Comparison of ENCODE assay signal across 6 cellular contexts in the genomic region with DNA sequence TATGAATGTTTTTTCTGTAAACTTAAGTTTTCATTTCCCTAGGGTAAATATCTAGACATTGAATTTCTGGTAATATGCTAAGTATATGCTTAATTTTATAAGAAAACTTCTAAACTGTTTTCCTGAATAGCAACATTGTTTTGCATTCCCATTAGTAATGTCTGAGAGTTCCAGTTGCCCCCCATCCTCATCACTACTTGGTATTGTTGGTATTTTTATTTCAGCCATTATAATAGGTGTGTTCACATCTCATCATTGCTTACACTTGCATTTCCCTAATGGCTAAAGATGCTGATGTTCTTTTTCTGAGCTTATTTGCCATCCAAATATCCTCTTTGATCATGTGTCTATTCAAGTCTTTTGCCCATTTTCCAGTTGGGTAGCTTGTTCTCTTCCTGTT.
"Had no signal": no experiment of that assay in that cellular context is flagged by ENCODE, and none has a peak within 500 bp of the region (broad histone marks: within the 10 kb centered on the region; RNA-seq: fewer than 3 reads in every experiment).

No MANE protein-coding gene starts in this region.

- DNase-seq: IMR-90, KBM-7, KG1 had no signal

- H3K27ac ChIP-seq: HL-60 had no signal

- H3K4me3 ChIP-seq: K562 had no signal

- ATAC-seq: HepG2, K562 had no signal
